9 cellular contexts compared by ENCODE assay signal in the genomic region with DNA sequence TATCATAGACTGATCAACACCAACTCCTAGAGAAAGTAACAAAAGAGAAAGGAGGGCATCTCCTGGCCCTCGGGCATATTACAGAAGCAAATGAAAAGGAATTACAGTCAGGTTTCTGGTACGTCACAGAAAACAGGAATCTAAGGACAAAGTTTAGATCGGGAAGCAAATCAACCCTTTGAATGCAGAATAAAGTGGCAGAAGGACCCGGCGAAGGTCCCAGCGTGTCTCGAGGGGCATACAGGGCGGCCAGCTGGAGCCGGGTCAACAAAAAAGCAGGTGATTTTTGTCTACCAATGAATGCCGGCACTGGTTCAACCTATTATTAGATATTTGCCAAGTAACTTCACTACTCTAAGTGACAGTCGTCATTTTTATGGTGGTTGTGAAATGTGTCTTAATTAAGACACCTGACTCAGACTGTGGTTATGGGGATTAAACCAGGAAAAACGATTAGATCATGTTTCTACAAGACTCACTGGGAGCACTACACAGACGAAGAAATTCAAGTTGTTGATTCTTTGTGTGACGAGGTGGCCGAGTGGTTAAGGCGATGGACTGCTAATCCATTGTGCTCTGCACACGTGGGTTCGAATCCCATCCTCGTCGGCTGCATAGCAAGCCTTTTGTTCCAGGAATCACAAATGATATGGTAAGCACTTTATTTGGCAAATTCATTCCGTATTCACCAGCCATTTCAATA. TPM values are rescaled to one million over a fixed set of nuclear protein-coding genes. Genes with fewer than 3 reads are reported as not detected.
A peak's percentile ranks its signal among the peaks of the same experiment; 100 is the strongest.
DNase-seq lines count a peak whose midpoint lies in the region; ATAC-seq lines count a peak whose summit lies in the region.
"Had no signal": no experiment of that assay in that cellular context is flagged by ENCODE, and none has a peak within 500 bp of the region (broad histone marks: within the 10 kb centered on the region; RNA-seq: fewer than 3 reads in every experiment).

No MANE protein-coding gene starts in this region.

- no peaks in the 10 kb centered on the region for H3K36me3 ChIP-seq in iPS-18a (ENCODE audit: control insufficient read depth, low read depth, low read length)

- peak overlapping the region; percentile 74 for H3K4me3 ChIP-seq in iPS-18a (ENCODE audit: low read length)

- H3K27me3 ChIP-seq in iPS-18a (ENCODE audit: control insufficient read depth, insufficient read depth, low read length), result peaks cover 74% of the 10 kb centered on the region

- H3K9me3 ChIP-seq in iPS-18a (ENCODE audit: control insufficient read depth, low read depth, low read length), result no peaks in the 10 kb centered on the region

- H3K27ac Mint-ChIP-seq in activated naive CD8-positive, alpha-beta T cell treated with anti-CD3 and anti-CD28 coated beads for 36 hours, result peak overlapping the region; percentile 60

- H3K36me3 Mint-ChIP-seq in activated naive CD8-positive, alpha-beta T cell treated with anti-CD3 and anti-CD28 coated beads for 36 hours, result peaks cover 1% of the 10 kb centered on the region

- peaks cover 1% of the 10 kb centered on the region for H3K9me3 Mint-ChIP-seq in activated naive CD8-positive, alpha-beta T cell treated with anti-CD3 and anti-CD28 coated beads for 36 hours

- H3K4me1 Mint-ChIP-seq in activated naive CD8-positive, alpha-beta T cell treated with anti-CD3 and anti-CD28 coated beads for 36 hours, result peaks cover 22% of the 10 kb centered on the region

- H3K27ac ChIP-seq in iPS-18a (ENCODE audit: low read length), result no peak overlapping the region

- peaks cover 93% of the 10 kb centered on the region for H3K27me3 Mint-ChIP-seq in activated naive CD8-positive, alpha-beta T cell treated with anti-CD3 and anti-CD28 coated beads for 36 hours

- ATAC-seq in GM18909 (IDR thresholded peaks at IDR 0.05; ENCODE audit: poor library complexity, unreplicated experiment), result peak; percentile 59
- no peak for ATAC-seq in GM19463 (IDR thresholded peaks at IDR 0.05; ENCODE audit: unreplicated experiment)

- peaks cover 15% of the 10 kb centered on the region for H3K4me1 ChIP-seq in iPS-18a (ENCODE audit: control insufficient read depth, low read depth, low read length)

- H3K9ac ChIP-seq in iPS-18a (ENCODE audit: low read length), result peak overlapping the region; percentile 35

- H3K4me3 Mint-ChIP-seq in activated naive CD8-positive, alpha-beta T cell treated with anti-CD3 and anti-CD28 coated beads for 36 hours, result peak overlapping the region; percentile 74

- DNase-seq in CD1c-positive myeloid dendritic cell (ENCODE audit: extremely low spot score), result peak; percentile 16
- peak; percentile 70 for DNase-seq in HS-5 (ENCODE audit: low read depth)
- peak; percentile 70 for DNase-seq in NOMO-1 treated with dmso at 0.1 percent for 144 hours (lab: John Stamatoyannopoulos, UW; ENCODE audit: unreplicated experiment)
- peak; percentile 73 for DNase-seq in activated naive CD8-positive, alpha-beta T cell treated with anti-CD3 and anti-CD28 coated beads for 36 hours
- peak; percentile 39 to 57 for DNase-seq in stimulated activated CD4-positive, alpha-beta T cell treated with anti-CD3 and anti-CD28 coated beads, Interleukin-15, amount 100 ng/mL, for 48 hours (ENCODE audit: low read depth in 2 of 2)

RNA-seq across cellular contexts. Expression of gene ZSCAN9, which starts 12.4 kb away (rescaled TPM):
- total RNA-seq in activated naive CD8-positive, alpha-beta T cell treated with anti-CD3 and anti-CD28 coated beads for 36 hours, result 1 to 10 TPM; 4.3 to 5.2 TPM

RNA-seq across cellular contexts. Expression of gene ZKSCAN4, which starts 39.4 kb away (rescaled TPM):
- 1 to 10 TPM; 4.5 to 5.0 TPM for total RNA-seq in activated naive CD8-positive, alpha-beta T cell treated with anti-CD3 and anti-CD28 coated beads for 36 hours

RNA-seq across cellular contexts. Expression of gene NKAPL, which starts 46.4 kb away (rescaled TPM):
- under 1 TPM; 0.46 to 0.64 TPM for total RNA-seq in activated naive CD8-positive, alpha-beta T cell treated with anti-CD3 and anti-CD28 coated beads for 36 hours
- total RNA-seq: T-helper 2 cell treated with Interferon-gamma antibody and Interleukin-4, amounts not matched to agents 100 ng/mL and 5 ng/mL, for 36 hours had no signal

RNA-seq across cellular contexts. Expression of gene ZSCAN26, which starts 54.3 kb away (rescaled TPM):
- 1 to 10 TPM; 5.2 to 5.8 TPM for total RNA-seq in activated naive CD8-positive, alpha-beta T cell treated with anti-CD3 and anti-CD28 coated beads for 36 hours

Comparison
In these comparisons a context has a peak if more than half of its experiments do, and no peak if none do; other contexts are left out.
1. DNase-seq: peak in every context shown above with its lines; median percentile 73 in activated naive CD8-positive, alpha-beta T cell treated with anti-CD3 and anti-CD28 coated beads for 36 hours; 70 in HS-5; 70 in NOMO-1 treated with dmso at 0.1 percent for 144 hours; 48 in stimulated activated CD4-positive, alpha-beta T cell treated with anti-CD3 and anti-CD28 coated beads, Interleukin-15, amount 100 ng/mL, for 48 hours; 16 in CD1c-positive myeloid dendritic cell.